Comparison of ENCODE assay signal across 8 cellular contexts in the genomic region with DNA sequence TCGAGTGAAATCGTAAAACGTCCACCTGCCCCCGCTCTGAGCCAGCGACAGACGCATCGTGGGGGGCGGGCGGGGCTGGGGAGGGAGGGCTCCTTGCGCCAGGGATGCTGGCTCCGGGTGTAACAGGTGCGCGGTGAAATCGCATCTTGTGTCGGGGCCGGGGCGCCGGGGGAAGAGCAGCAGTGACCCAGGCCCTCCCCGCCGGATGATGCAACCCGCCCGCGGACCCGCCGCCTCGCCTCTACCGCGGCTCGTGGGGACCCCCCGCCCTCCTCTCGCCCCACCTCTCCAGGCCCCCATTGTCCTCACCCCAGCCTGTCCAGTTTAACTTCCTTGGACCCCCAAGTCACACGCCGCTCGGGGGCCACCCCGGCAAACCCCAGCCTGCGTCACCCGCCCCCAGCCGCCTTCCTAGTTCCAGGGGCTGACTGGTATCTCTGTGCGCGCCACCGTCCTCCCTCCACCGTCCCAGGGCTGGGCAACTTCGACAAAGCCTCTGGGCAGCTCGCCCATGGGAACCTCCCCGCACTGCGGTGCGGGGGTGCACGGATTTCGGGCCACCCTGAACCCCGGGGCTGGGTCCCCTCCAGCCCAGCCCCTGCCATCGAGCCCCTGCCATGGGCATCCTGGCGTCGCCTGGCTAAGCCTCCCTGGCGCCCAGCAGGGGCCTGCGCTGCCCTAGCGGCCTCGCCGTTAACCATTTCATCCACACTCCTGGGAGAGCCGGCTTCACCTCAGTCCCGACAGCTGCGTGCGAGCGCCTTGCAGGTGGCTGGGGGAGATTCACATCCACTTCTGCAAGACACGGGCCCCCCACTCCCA.
DNase-seq lines count a peak whose midpoint lies in the region; ATAC-seq lines count a peak whose summit lies in the region.

No MANE protein-coding gene starts in this region.

- no peak for ATAC-seq in GM21526 (IDR thresholded peaks at IDR 0.05; ENCODE audit: low FRiP score, unreplicated experiment)
- no peak for ATAC-seq in GM21390 (IDR thresholded peaks at IDR 0.05; ENCODE audit: unreplicated experiment)

- H3K4me3 ChIP-seq in HAP-1: peak overlapping the region; percentile 48

- DNase-seq in HAP-1 (ENCODE audit: low spot score in 2 of 2) (peak; percentile 6 to 68), NCI-H774 (lab: John Stamatoyannopoulos, UW) (peak; percentile 66), ecto neural progenitor cell (ENCODE audit: low spot score) (peak; percentile 75), pons (ENCODE audit: low spot score) (peak; percentile 30), cerebellar nuclear complex (lab: John Stamatoyannopoulos, UW) (no peak), NCI-H1048 (lab: John Stamatoyannopoulos, UW) (no peak)

- no peaks in the 10 kb centered on the region; the same call in 1 of the 2 replicates for H3K27me3 ChIP-seq in HAP-1 (ENCODE audit: low read depth)

- in situ Hi-C loops in HAP-1 (cut with MboI; ENCODE audit: low sequenced_read_pairs): no loop called here

- H3K9me3 ChIP-seq in HAP-1: no peaks in the 10 kb centered on the region

- H3K4me1 ChIP-seq in HAP-1: peaks cover 15% of the 10 kb centered on the region

- H3K36me3 ChIP-seq in HAP-1 (replicated peaks): peaks cover 15% of the 10 kb centered on the region

Comparison
In these comparisons a context has a peak if more than half of its experiments do, and no peak if none do; other contexts are left out.
1. DNase-seq: peak in HAP-1 (2 of 2), NCI-H774 (single experiment), ecto neural progenitor cell (single experiment) and pons (single experiment); none in cerebellar nuclear complex (0 of 2) and NCI-H1048 (single experiment).